Comparison of ENCODE assay signal across 11 cellular contexts in genomic region chr14:64913477-64913876, GRCh38. TPM values are rescaled to one million over a fixed set of nuclear protein-coding genes. Genes with fewer than 3 reads are reported as not detected.
DNase-seq lines count a peak whose midpoint lies in the region; ATAC-seq, FAIRE-seq and TF ChIP-seq lines count a peak whose summit lies in the region.
"Not testable (repeated sequence)": the region's sequence is repeated elsewhere in the genome, so short reads cannot be mapped to it uniquely, and the experiment has no call there.
"Had no signal": no experiment of that assay in that cellular context is flagged by ENCODE, and none has a peak within 500 bp of the region (broad histone marks: within the 10 kb centered on the region; RNA-seq: fewer than 3 reads in every experiment).

No MANE protein-coding gene starts in this region.

- H3K9me3 Mint-ChIP-seq in T-helper 2 cell treated with Interferon-gamma antibody and Interleukin-4, amounts not matched to agents 5 μg/mL and 100 μg/mL, for 36 hours; activated naive CD4-positive, alpha-beta T cell treated with anti-CD3 and anti-CD28 coated beads, Interleukin-2, amount 50 U/mL, for 24 hours; effector memory CD8-positive, alpha-beta T cell: not testable (repeated sequence)

- H3K27ac ChIP-seq in BLaER1 treated with 17β-estradiol and CSF1 and Interleukin-3, amounts not matched to agents 10 nM and 100 nM: peak overlapping the region in 1 of 11 experiments; percentile 99; a peak in 1 of 22 replicates
- H3K27ac ChIP-seq in KMS-11: peak overlapping the region; percentile 85
- not testable (repeated sequence) for H3K27ac ChIP-seq in kidney (ENCODE audit: low read depth in 2 of 2, low read length in 2 of 2); subcutaneous abdominal adipose tissue (ENCODE audit: low read depth, low read length)

- peaks cover 23% of the 10 kb centered on the region for H3K36me3 Mint-ChIP-seq in T-helper 2 cell treated with Interferon-gamma antibody and Interleukin-4, amounts not matched to agents 5 μg/mL and 100 μg/mL, for 36 hours (ENCODE audit: low read depth)
- peaks cover 11% of the 10 kb centered on the region for H3K36me3 Mint-ChIP-seq in activated naive CD4-positive, alpha-beta T cell treated with anti-CD3 and anti-CD28 coated beads, Interleukin-2, amount 50 U/mL, for 24 hours
- H3K36me3 Mint-ChIP-seq in effector memory CD8-positive, alpha-beta T cell (ENCODE audit: insufficient read depth): peaks cover 20% of the 10 kb centered on the region

- ATAC-seq in effector memory CD8-positive, alpha-beta T cell (replicated peaks): not testable (repeated sequence)

- H2AFZ ChIP-seq in KMS-11 (ENCODE audit: low read depth) (peak overlapping the region; percentile 90), neuron (ENCODE audit: low read depth, low read length) (peak overlapping the region; percentile 81)

- peak overlapping the region in 7 of 10 experiments; percentile 81 to 99 (median 91); a peak in 8 of 20 replicates for H3K4me3 ChIP-seq in BLaER1 treated with 17β-estradiol and CSF1 and Interleukin-3, amounts not matched to agents 10 nM and 100 nM
- not testable (repeated sequence) for H3K4me3 ChIP-seq in KMS-11 (IDR thresholded peaks at IDR 0.05; ENCODE audit: insufficient read depth, low read depth, low read length); neuron (ENCODE audit: low read length)
- H3K4me3 ChIP-seq in kidney (ENCODE audit: low read length in 2 of 2): peak overlapping the region; percentile 90 to 91
- H3K4me3 ChIP-seq in subcutaneous abdominal adipose tissue (ENCODE audit: low read depth in 1 of 5, low read length in 5 of 5): peak overlapping the region in 4 of 5 donors; percentile 65 to 98 (median 94)

- H3K9me3 ChIP-seq in BLaER1 treated with 17β-estradiol and CSF1 and Interleukin-3, amounts not matched to agents 10 nM and 100 nM (replicated peaks in 1 of 11): peaks cover 0 to 14% (median 9%) of the 10 kb centered on the region in 11 experiments; a peak in 14 of 22 replicates
- not testable (repeated sequence) for H3K9me3 ChIP-seq in kidney (ENCODE audit: control insufficient read depth in 1 of 2, low read length in 2 of 2); neuron (ENCODE audit: low read length); subcutaneous abdominal adipose tissue (ENCODE audit: control insufficient read depth in 5 of 5, low read length in 5 of 5)

- DNase-seq in T-helper 2 cell treated with Interferon-gamma antibody and Interleukin-4, amounts not matched to agents 5 μg/mL and 100 μg/mL, for 36 hours (ENCODE audit: low spot score); effector memory CD8-positive, alpha-beta T cell; kidney: not testable (repeated sequence)

- peak overlapping the region in 3 of 11 experiments; percentile 97 to 99 (median 97); a peak in 4 of 22 replicates for H3K9ac ChIP-seq in BLaER1 treated with 17β-estradiol and CSF1 and Interleukin-3, amounts not matched to agents 10 nM and 100 nM
- not testable (repeated sequence) for H3K9ac ChIP-seq in KMS-11; kidney (ENCODE audit: low read length in 2 of 2); subcutaneous abdominal adipose tissue (ENCODE audit: low read length in 5 of 5)

- not testable (repeated sequence) for H3K27me3 ChIP-seq in BLaER1 treated with 17β-estradiol and CSF1 and Interleukin-3, amounts not matched to agents 10 nM and 100 nM; KMS-11 (ENCODE audit: insufficient read depth, low read depth); neuron (ENCODE audit: insufficient read depth, low read length); subcutaneous abdominal adipose tissue (ENCODE audit: control insufficient read depth in 5 of 5, insufficient read depth in 4 of 5, low read length in 5 of 5)

- intact Hi-C loops in kidney (cut with DNase I): not testable (repeated sequence)

- peaks cover 3 to 33% (median 17%) of the 10 kb centered on the region in 11 experiments; a peak in 18 of 22 replicates for H3K36me3 ChIP-seq in BLaER1 treated with 17β-estradiol and CSF1 and Interleukin-3, amounts not matched to agents 10 nM and 100 nM
- H3K36me3 ChIP-seq in KMS-11 (ENCODE audit: insufficient read depth); kidney (ENCODE audit: control insufficient read depth in 1 of 2, insufficient read depth in 2 of 2, low read length in 2 of 2); neuron (ENCODE audit: insufficient read depth, low read length); subcutaneous abdominal adipose tissue (ENCODE audit: control insufficient read depth in 5 of 5, insufficient read depth in 5 of 5, low read length in 5 of 5): not testable (repeated sequence)

- peaks cover 35% of the 10 kb centered on the region for H3K79me2 ChIP-seq in KMS-11 (ENCODE audit: insufficient read depth, low read depth)

- peak overlapping the region; percentile 93 for H3K4me3 Mint-ChIP-seq in T-helper 2 cell treated with Interferon-gamma antibody and Interleukin-4, amounts not matched to agents 5 μg/mL and 100 μg/mL, for 36 hours
- H3K4me3 Mint-ChIP-seq in activated naive CD4-positive, alpha-beta T cell treated with anti-CD3 and anti-CD28 coated beads, Interleukin-2, amount 50 U/mL, for 24 hours: peak overlapping the region; percentile 85
- H3K4me3 Mint-ChIP-seq in effector memory CD8-positive, alpha-beta T cell: peak overlapping the region; percentile 92 to 94

- H3K27ac Mint-ChIP-seq in T-helper 2 cell treated with Interferon-gamma antibody and Interleukin-4, amounts not matched to agents 5 μg/mL and 100 μg/mL, for 36 hours: peak overlapping the region; percentile 89
- peak overlapping the region; percentile 97 for H3K27ac Mint-ChIP-seq in activated naive CD4-positive, alpha-beta T cell treated with anti-CD3 and anti-CD28 coated beads, Interleukin-2, amount 50 U/mL, for 24 hours
- H3K27ac Mint-ChIP-seq in effector memory CD8-positive, alpha-beta T cell: peak overlapping the region; percentile 98 to 99

- not testable (repeated sequence) for FAIRE-seq in kidney (lab: Jason Lieb, UNC)

- H4K20me1 ChIP-seq in BLaER1 treated with 17β-estradiol and CSF1 and Interleukin-3, amounts not matched to agents 10 nM and 100 nM: peaks cover 0 to 24% (median 6%) of the 10 kb centered on the region in 11 experiments; a peak in 8 of 22 replicates
- not testable (repeated sequence) for H4K20me1 ChIP-seq in KMS-11 (ENCODE audit: insufficient read depth)

- peaks cover 12 to 29% (median 19%) of the 10 kb centered on the region in 10 experiments for H3K4me1 ChIP-seq in BLaER1 treated with 17β-estradiol and CSF1 and Interleukin-3, amounts not matched to agents 10 nM and 100 nM
- H3K4me1 ChIP-seq in KMS-11 (ENCODE audit: low read depth, poor library complexity, severe bottlenecking): peaks cover 39% of the 10 kb centered on the region
- H3K4me1 ChIP-seq in kidney (ENCODE audit: control insufficient read depth in 1 of 2, insufficient read depth in 1 of 2, low read depth in 1 of 2, low read length in 2 of 2): peaks cover 9 to 14% of the 10 kb centered on the region in 2 donors
- peaks cover 12% of the 10 kb centered on the region for H3K4me1 ChIP-seq in neuron (ENCODE audit: insufficient read depth, low read length)
- peaks cover 0 to 25% (median 18%) of the 10 kb centered on the region in 5 donors for H3K4me1 ChIP-seq in subcutaneous abdominal adipose tissue (ENCODE audit: control insufficient read depth in 5 of 5, insufficient read depth in 5 of 5, low read length in 5 of 5)

- peaks cover 16% of the 10 kb centered on the region for H3K27me3 Mint-ChIP-seq in T-helper 2 cell treated with Interferon-gamma antibody and Interleukin-4, amounts not matched to agents 5 μg/mL and 100 μg/mL, for 36 hours (ENCODE audit: low read depth)
- H3K27me3 Mint-ChIP-seq in activated naive CD4-positive, alpha-beta T cell treated with anti-CD3 and anti-CD28 coated beads, Interleukin-2, amount 50 U/mL, for 24 hours; effector memory CD8-positive, alpha-beta T cell: not testable (repeated sequence)

- peak overlapping the region; percentile 72 to 99 (median 82) for H3K4me2 ChIP-seq in BLaER1 treated with 17β-estradiol and CSF1 and Interleukin-3, amounts not matched to agents 10 nM and 100 nM
- H3K4me2 ChIP-seq in KMS-11: peak overlapping the region; percentile 82

- TF ChIP-seq CTCF in KMS-11 (conservative IDR thresholded peaks at IDR 0.05; ENCODE audit: low read depth, low read length); kidney (IDR thresholded peaks at IDR 0.05; ENCODE audit: borderline replicate concordance, extremely low read depth, insufficient read depth): not testable (repeated sequence)

- H3K4me1 Mint-ChIP-seq in T-helper 2 cell treated with Interferon-gamma antibody and Interleukin-4, amounts not matched to agents 5 μg/mL and 100 μg/mL, for 36 hours (ENCODE audit: low read depth): peaks cover 44% of the 10 kb centered on the region
- peaks cover 42% of the 10 kb centered on the region for H3K4me1 Mint-ChIP-seq in activated naive CD4-positive, alpha-beta T cell treated with anti-CD3 and anti-CD28 coated beads, Interleukin-2, amount 50 U/mL, for 24 hours
- peaks cover 33 to 41% of the 10 kb centered on the region in 2 donors for H3K4me1 Mint-ChIP-seq in effector memory CD8-positive, alpha-beta T cell (ENCODE audit: low read depth in 2 of 2)

RNA-seq across cellular contexts. Expression of gene CHURC1, which starts 0.8 kb away (rescaled TPM):
- total RNA-seq in kidney: 70.4 TPM
- polyA plus RNA-seq in kidney (ENCODE audit: insufficient read depth, low read depth, low replicate concordance): 41.0 TPM

RNA-seq across cellular contexts. Expression of gene GPX2, which starts 29.1 kb away (rescaled TPM):
- total RNA-seq in kidney: 8.4 TPM
- polyA plus RNA-seq in kidney (ENCODE audit: insufficient read depth, low read depth, low replicate concordance): 60.0 TPM
- total RNA-seq: fibroblast of lung, pulmonary artery endothelial cell, SJSA1 had no signal
- polyA plus RNA-seq: fibroblast of lung had no signal

RNA-seq across cellular contexts. Expression of gene SPTB, which starts 33.8 kb away (rescaled TPM):
- 1.7 TPM for total RNA-seq in kidney
- 2.2 TPM for polyA plus RNA-seq in kidney (ENCODE audit: insufficient read depth, low read depth, low replicate concordance)
- total RNA-seq: fibroblast of lung had no signal
- polyA plus RNA-seq: fibroblast of lung had no signal

RNA-seq across cellular contexts. Expression of gene RAB15, which starts 58.7 kb away (rescaled TPM):
- total RNA-seq in kidney: 18.3 TPM
- polyA plus RNA-seq in kidney (ENCODE audit: insufficient read depth, low read depth, low replicate concordance): 21.7 TPM
